Comparison of ENCODE assay signal across 8 cellular contexts in the genomic region with DNA sequence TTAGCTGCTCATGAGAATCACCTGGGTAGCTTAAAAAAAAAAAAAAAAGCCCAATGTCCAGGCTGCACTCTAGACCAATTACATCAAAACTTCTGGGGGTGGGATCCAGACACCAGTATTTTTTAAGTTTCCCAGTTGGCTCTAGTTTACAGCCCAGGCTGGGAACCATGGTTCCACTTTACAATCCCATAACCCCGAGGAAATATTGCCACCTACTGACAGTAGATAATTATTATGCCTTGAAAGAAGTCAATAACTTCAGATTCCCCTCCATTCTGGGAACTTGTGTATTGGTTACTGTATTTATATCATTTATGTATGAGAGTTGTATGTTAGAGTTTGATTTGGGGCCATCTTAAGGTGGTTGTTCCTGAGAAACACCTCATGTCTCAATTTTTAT.
A peak's percentile ranks its signal among the peaks of the same experiment; 100 is the strongest.
DNase-seq lines count a peak whose midpoint lies in the region; ATAC-seq, FAIRE-seq and TF ChIP-seq lines count a peak whose summit lies in the region.

No MANE protein-coding gene starts in this region.

- no peak overlapping the region for H3K4me3 ChIP-seq in LNCaP clone FGC (ENCODE audit: low read depth, low read length)

- no peaks in the 10 kb centered on the region for H3K9me3 Mint-ChIP-seq in activated T-helper 2 cell treated with anti-CD3 and anti-CD28 coated beads, Interferon-gamma antibody, Interleukin-2, Interleukin-4, amounts not matched to agents 10 μg/mL and 5 μg/mL and 100 μg/mL, durations not matched to agents 14 hours and 24 hours and 36 hours

- H3K36me3 Mint-ChIP-seq in activated T-helper 2 cell treated with anti-CD3 and anti-CD28 coated beads, Interferon-gamma antibody, Interleukin-2, Interleukin-4, amounts not matched to agents 10 μg/mL and 5 μg/mL and 100 μg/mL, durations not matched to agents 14 hours and 24 hours and 36 hours (ENCODE audit: low read depth) = no peaks in the 10 kb centered on the region

- no peak for ATAC-seq in GM18511 (IDR thresholded peaks at IDR 0.05; ENCODE audit: unreplicated experiment)
- no peak for ATAC-seq in GM18873 (IDR thresholded peaks at IDR 0.05; ENCODE audit: low FRiP score, unreplicated experiment)
- no peak for ATAC-seq in GM19452 (IDR thresholded peaks at IDR 0.05; ENCODE audit: unreplicated experiment)

- no peaks in the 10 kb centered on the region for H3K4me1 Mint-ChIP-seq in activated T-helper 2 cell treated with anti-CD3 and anti-CD28 coated beads, Interferon-gamma antibody, Interleukin-2, Interleukin-4, amounts not matched to agents 10 μg/mL and 5 μg/mL and 100 μg/mL, durations not matched to agents 14 hours and 24 hours and 36 hours (ENCODE audit: low read depth)

- H3K4me3 Mint-ChIP-seq in activated T-helper 2 cell treated with anti-CD3 and anti-CD28 coated beads, Interferon-gamma antibody, Interleukin-2, Interleukin-4, amounts not matched to agents 10 μg/mL and 5 μg/mL and 100 μg/mL, durations not matched to agents 14 hours and 24 hours and 36 hours (ENCODE audit: low read depth) = no peak overlapping the region

- peak; percentile 66 for TF ChIP-seq CTCF in LNCaP clone FGC (IDR thresholded peaks at IDR 0.05; ENCODE audit: control insufficient read depth, extremely low read depth, insufficient read depth)

- DNase-seq in DMS53 treated with DMSO at 0.1 percent for 48 hours (lab: John Stamatoyannopoulos, UW; ENCODE audit: unreplicated experiment) (peak; percentile 49), LNCaP clone FGC (ENCODE audit: low read depth) (no peak), iris pigment epithelial cell (ENCODE audit: low read depth) (peak; percentile 45)
- DNase-seq in activated T-helper 2 cell treated with anti-CD3 and anti-CD28 coated beads, Interferon-gamma antibody, Interleukin-2, Interleukin-4, amounts not matched to agents 10 μg/mL and 5 μg/mL and 100 μg/mL, durations not matched to agents 14 hours and 24 hours and 36 hours (ENCODE audit: low spot score) = no peak

- no peak overlapping the region for H3K27ac Mint-ChIP-seq in activated T-helper 2 cell treated with anti-CD3 and anti-CD28 coated beads, Interferon-gamma antibody, Interleukin-2, Interleukin-4, amounts not matched to agents 10 μg/mL and 5 μg/mL and 100 μg/mL, durations not matched to agents 14 hours and 24 hours and 36 hours

- peak; percentile 94 for FAIRE-seq in TTC549 (lab: Jason Lieb, UNC)

- H3K27me3 Mint-ChIP-seq in activated T-helper 2 cell treated with anti-CD3 and anti-CD28 coated beads, Interferon-gamma antibody, Interleukin-2, Interleukin-4, amounts not matched to agents 10 μg/mL and 5 μg/mL and 100 μg/mL, durations not matched to agents 14 hours and 24 hours and 36 hours (ENCODE audit: low read depth) = peaks cover 8% of the 10 kb centered on the region

- intact Hi-C loops in activated T-helper 2 cell treated with anti-CD3 and anti-CD28 coated beads, Interferon-gamma antibody, Interleukin-2, Interleukin-4, amounts not matched to agents 10 μg/mL and 5 μg/mL and 100 μg/mL, durations not matched to agents 14 hours and 24 hours and 36 hours (cut with micrococcal nuclease) = loop anchor here (1.0 kb wide), 1 partner anchor 220 kb away; no protein-coding TSS in a partner anchor

Comparison
In these comparisons a context has a peak if more than half of its experiments do, and no peak if none do; other contexts are left out.
1. DNase-seq: peak in DMS53 treated with DMSO at 0.1 percent for 48 hours (single experiment) and iris pigment epithelial cell (single experiment); none in LNCaP clone FGC (single experiment) and activated T-helper 2 cell treated with anti-CD3 and anti-CD28 coated beads, Interferon-gamma antibody, Interleukin-2, Interleukin-4, amounts not matched to agents 10 μg/mL and 5 μg/mL and 100 μg/mL, durations not matched to agents 14 hours and 24 hours and 36 hours (single experiment).